Comparison of ENCODE assay signal across 8 cellular contexts in the genomic region with DNA sequence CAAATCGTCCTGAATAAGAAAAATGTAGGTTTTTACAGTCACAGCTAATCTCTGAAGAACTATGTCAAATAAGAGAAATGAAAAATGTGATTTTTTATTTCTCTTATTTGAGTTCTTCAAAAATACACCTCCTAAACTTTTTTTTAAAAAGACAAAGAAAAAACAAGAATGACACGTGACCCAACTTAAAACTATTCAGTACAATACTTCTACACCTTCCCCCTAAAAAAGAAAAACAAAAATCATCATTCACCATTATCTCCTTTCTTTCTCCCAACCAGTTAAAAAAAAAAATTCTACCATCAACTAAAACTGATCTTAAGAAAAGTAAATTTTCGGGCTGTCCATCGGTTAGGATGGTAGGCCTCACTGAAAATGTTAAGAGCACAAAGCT. TPM values are rescaled to one million over a fixed set of nuclear protein-coding genes. Genes with fewer than 3 reads are reported as not detected.
DNase-seq lines count a peak whose midpoint lies in the region; ATAC-seq and TF ChIP-seq lines count a peak whose summit lies in the region.

No MANE protein-coding gene starts in this region.

- peak overlapping the region; percentile 68 for H3K4me3 ChIP-seq in AG09309 (ENCODE audit: control insufficient read depth, low read depth, low read length)
- H3K4me3 ChIP-seq in Karpas-422 (ENCODE audit: low read length): peak overlapping the region; percentile 84
- H3K4me3 ChIP-seq in coronary artery: peak overlapping the region; percentile 95

- TF ChIP-seq CTCF in AG09309 (IDR thresholded peaks at IDR 0.05; ENCODE audit: control insufficient read depth, insufficient read depth, low read depth, low read length, missing control alignments) (no peak), coronary artery (IDR thresholded peaks at IDR 0.05) (no peak), natural killer cell (IDR thresholded peaks at IDR 0.05) (no peak)

- H3K27me3 Mint-ChIP-seq in natural killer cell (ENCODE audit: low read depth in 2 of 2): peaks cover 5 to 9% of the 10 kb centered on the region in 2 donors

- intact Hi-C loops in natural killer cell (cut with micrococcal nuclease): no loop called here

- peak overlapping the region; percentile 91 for H3K27ac ChIP-seq in Karpas-422 (ENCODE audit: low read length)
- peak overlapping the region; percentile 79 to 95 for H3K27ac ChIP-seq in coronary artery

- DNase-seq in AG09309 (ENCODE audit: low read depth): no peak
- no peak for DNase-seq in Karpas-422
- DNase-seq in coronary artery (ENCODE audit: low spot score): no peak
- DNase-seq in natural killer cell: no peak
- no peak for DNase-seq in DMS79 (lab: John Stamatoyannopoulos, UW)
- no peak for DNase-seq in stimulated activated CD4-positive, alpha-beta T cell treated with anti-CD3 and anti-CD28 coated beads, Interleukin-15, amount 100 ng/mL, for 24 hours

- peak overlapping the region; percentile 99 for H3K4me3 Mint-ChIP-seq in natural killer cell

- H3K4me2 ChIP-seq in Karpas-422 (ENCODE audit: low read depth, low read length, poor library complexity, severe bottlenecking): peak overlapping the region; percentile 97

- no peaks in the 10 kb centered on the region for H3K9me3 Mint-ChIP-seq in natural killer cell

- peaks cover 22% of the 10 kb centered on the region for H3K36me3 ChIP-seq in Karpas-422 (ENCODE audit: insufficient read depth, low read length)

- H3K9me2 ChIP-seq in Karpas-422 (replicated peaks; ENCODE audit: insufficient read depth, low read length): no peaks in the 10 kb centered on the region

- H3K27me3 ChIP-seq in Karpas-422 (ENCODE audit: low read length): no peaks in the 10 kb centered on the region

- H3K9ac ChIP-seq in Karpas-422 (ENCODE audit: low read length): peak overlapping the region; percentile 83

- ATAC-seq in natural killer cell (no peak), HG03469 (IDR thresholded peaks at IDR 0.05; ENCODE audit: unreplicated experiment) (no peak), GM19035 (IDR thresholded peaks at IDR 0.05; ENCODE audit: unreplicated experiment) (no peak)

- H3K4me1 ChIP-seq in Karpas-422 (ENCODE audit: low read length): peaks cover 51% of the 10 kb centered on the region

- H4K20me1 ChIP-seq in Karpas-422 (ENCODE audit: insufficient read depth, low read depth, low read length): no peaks in the 10 kb centered on the region

- H3K79me2 ChIP-seq in Karpas-422 (ENCODE audit: low read length): peaks cover 74% of the 10 kb centered on the region

- H3K27ac Mint-ChIP-seq in natural killer cell: peak overlapping the region; percentile 95 to 98

- peaks cover 42 to 59% of the 10 kb centered on the region in 2 donors for H3K4me1 Mint-ChIP-seq in natural killer cell

- no peak overlapping the region for H2AFZ ChIP-seq in Karpas-422 (ENCODE audit: low read length)

- no peaks in the 10 kb centered on the region for H3K9me3 ChIP-seq in Karpas-422 (ENCODE audit: low read length)

- H3K36me3 Mint-ChIP-seq in natural killer cell: no peaks in the 10 kb centered on the region

RNA-seq across cellular contexts. Expression of a gene that starts 2.1 kb away (rescaled TPM):
- total RNA-seq in Karpas-422 (2014; rRNA removed; shearing (Covaris generic); ENCODE audit: low replicate concordance): 68.7 and 113 TPM in 2 replicates
- 10 to 100 TPM; 29.8 to 40.4 (median 38.4) TPM for total RNA-seq in natural killer cell

RNA-seq across cellular contexts. Expression of a gene that starts 55.9 kb away (rescaled TPM):
- 15.8 and 36.2 TPM in 2 replicates for total RNA-seq in Karpas-422 (2014; rRNA removed; shearing (Covaris generic); ENCODE audit: low replicate concordance)
- total RNA-seq in natural killer cell: 10 to 100 TPM; 30.0 to 37.9 (median 32.1) TPM
